14 cellular contexts compared by ENCODE assay signal in genomic region chr12:120100630-120101029, GRCh38. TPM values are rescaled to one million over a fixed set of nuclear protein-coding genes. Genes with fewer than 3 reads are reported as not detected.
A peak's percentile ranks its signal among the peaks of the same experiment; 100 is the strongest.
DNase-seq lines count a peak whose midpoint lies in the region; FAIRE-seq and TF ChIP-seq lines count a peak whose summit lies in the region.
"Had no signal": no experiment of that assay in that cellular context is flagged by ENCODE, and none has a peak within 500 bp of the region (broad histone marks: within the 10 kb centered on the region; RNA-seq: fewer than 3 reads in every experiment).

No MANE protein-coding gene starts in this region.

- no peaks in the 10 kb centered on the region for H3K27me3 ChIP-seq in endothelial cell of umbilical vein (ENCODE audit: control insufficient read depth in 2 of 2, insufficient read depth in 2 of 2, low read length in 2 of 2)

- no peak overlapping the region for H3K4me3 ChIP-seq in endothelial cell of umbilical vein (replicated peaks in 1 of 3; ENCODE audit: insufficient read depth in 1 of 3, low read depth in 1 of 3, low read length in 3 of 3)

- no peak overlapping the region for H3K27ac ChIP-seq in endothelial cell of umbilical vein (ENCODE audit: insufficient read depth, low read depth, low read length)

- no peaks in the 10 kb centered on the region for H4K20me1 ChIP-seq in endothelial cell of umbilical vein (replicated peaks; ENCODE audit: control insufficient read depth, extremely low read depth, insufficient read depth, low read length)

- H3K9ac ChIP-seq in endothelial cell of umbilical vein (replicated peaks; ENCODE audit: extremely low read depth, insufficient read depth, low read length), result no peak overlapping the region

- H3K27me3 Mint-ChIP-seq in activated T-cell treated with anti-CD3 and anti-CD28 coated beads, Interleukin-2, amount 50 U/mL, for 24 hours, result no peaks in the 10 kb centered on the region
- peaks cover 5% of the 10 kb centered on the region for H3K27me3 Mint-ChIP-seq in glutamatergic neuron (ENCODE audit: unreplicated experiment)
- H3K27me3 Mint-ChIP-seq: IgD-negative memory B cell; naive B cell; stimulated activated memory B cell treated with anti-CD40 and anti-IgM and Interleukin-4, amounts not matched to agents 10 μg/mL and 1 μg/mL and 100 μg/mL, for 72 hours had no signal

- no peak for TF ChIP-seq POLR2A in endothelial cell of umbilical vein (IDR thresholded peaks at IDR 0.05; ENCODE audit: low read depth, low read length)

- dilution Hi-C loops in endothelial cell of umbilical vein (cut with MboI; ENCODE audit: extremely low pct_ligation_motif_present, low sequenced_read_pairs), result no loop called here

- POLR2A ChIA-PET in endothelial cell of umbilical vein (lab: Charles Lee), result interaction anchor here (1.2 kb wide), 1 partner anchor 11 kb away, joined by 3 read pairs; no protein-coding TSS in a partner anchor

- FAIRE-seq in endothelial cell of umbilical vein (lab: Jason Lieb, UNC), result peak; percentile 28
- FAIRE-seq: GM12891, RCC 7860 had no signal

- no peak overlapping the region for H2AFZ ChIP-seq in endothelial cell of umbilical vein (ENCODE audit: low read depth, low read length)

- H3K4me1 ChIP-seq in endothelial cell of umbilical vein (ENCODE audit: control insufficient read depth, extremely low read depth, insufficient read depth, low read length), result no peaks in the 10 kb centered on the region

- H3K4me2 ChIP-seq in endothelial cell of umbilical vein (ENCODE audit: insufficient read depth, low read length), result no peak overlapping the region

- H3K4me1 Mint-ChIP-seq in activated T-cell treated with anti-CD3 and anti-CD28 coated beads, Interleukin-2, amount 50 U/mL, for 24 hours (ENCODE audit: low read depth), result peaks cover 31% of the 10 kb centered on the region
- H3K4me1 Mint-ChIP-seq in glutamatergic neuron (ENCODE audit: low read depth, unreplicated experiment), result peaks cover 13% of the 10 kb centered on the region

- peak overlapping the region; percentile 94 for H3K27ac Mint-ChIP-seq in activated T-cell treated with anti-CD3 and anti-CD28 coated beads, Interleukin-2, amount 50 U/mL, for 24 hours
- no peak overlapping the region for H3K27ac Mint-ChIP-seq in glutamatergic neuron (ENCODE audit: unreplicated experiment)

- intact Hi-C loops in endothelial cell of umbilical vein (cut with micrococcal nuclease), result no loop called here

- peaks cover 95% of the 10 kb centered on the region for H3K36me3 Mint-ChIP-seq in activated T-cell treated with anti-CD3 and anti-CD28 coated beads, Interleukin-2, amount 50 U/mL, for 24 hours (ENCODE audit: low read depth)
- H3K36me3 Mint-ChIP-seq in glutamatergic neuron (ENCODE audit: unreplicated experiment), result no peaks in the 10 kb centered on the region

- H3K79me2 ChIP-seq in endothelial cell of umbilical vein (ENCODE audit: control insufficient read depth, insufficient read depth, low read length), result peaks cover 59% of the 10 kb centered on the region

- CTCF ChIA-PET in endothelial cell of umbilical vein (lab: Charles Lee), result interaction anchor here (0.9 to 1.4 kb wide), 3 partner anchors 8 to 14 kb away, joined by 3 to 6 read pairs (median 4); no protein-coding TSS in a partner anchor

- H3K9me3 ChIP-seq in endothelial cell of umbilical vein (replicated peaks; ENCODE audit: control insufficient read depth, insufficient read depth, low read length), result no peaks in the 10 kb centered on the region

- no peaks in the 10 kb centered on the region for H3K9me3 Mint-ChIP-seq in activated T-cell treated with anti-CD3 and anti-CD28 coated beads, Interleukin-2, amount 50 U/mL, for 24 hours
- H3K9me3 Mint-ChIP-seq in glutamatergic neuron (ENCODE audit: unreplicated experiment), result peaks cover 3% of the 10 kb centered on the region
- H3K9me3 Mint-ChIP-seq: H9; IgD-negative memory B cell; naive B cell; stimulated activated memory B cell treated with anti-CD40 and anti-IgM and Interleukin-4, amounts not matched to agents 10 μg/mL and 1 μg/mL and 100 μg/mL, for 72 hours had no signal

- no peak for DNase-seq in activated T-cell treated with anti-CD3 and anti-CD28 coated beads, Interleukin-2, amount 50 U/mL, for 24 hours
- DNase-seq in activated T-cell treated with anti-CD3 and anti-CD28 coated beads for 4 hours, result no peak
- peak; percentile 36 for DNase-seq in endothelial cell of umbilical vein (ENCODE audit: low read depth, low spot score)
- DNase-seq in mucosa of gallbladder (ENCODE audit: low spot score), result peak; percentile 60
- DNase-seq in ureter (ENCODE audit: low spot score), result peak; percentile 74
- no peak for DNase-seq in D341Med (ENCODE audit: low spot score)
- no peak for DNase-seq in stimulated activated CD4-positive, alpha-beta T cell treated with anti-CD3 and anti-CD28 coated beads, Interleukin-2, amount 100 ng/mL, for 24 hours
- no peak for DNase-seq in glutamatergic neuron
- DNase-seq: H9, naive B cell had no signal

- H3K4me3 Mint-ChIP-seq in activated T-cell treated with anti-CD3 and anti-CD28 coated beads, Interleukin-2, amount 50 U/mL, for 24 hours, result no peak overlapping the region
- H3K4me3 Mint-ChIP-seq in glutamatergic neuron (ENCODE audit: unreplicated experiment), result no peak overlapping the region
- H3K4me3 Mint-ChIP-seq: H9 had no signal

- no TSS peak for BruUV-seq in endothelial cell of umbilical vein (replicated peaks; lab: Mats Ljungman, UMichigan)

- H3K36me3 ChIP-seq in endothelial cell of umbilical vein (ENCODE audit: control insufficient read depth in 2 of 2, extremely low read depth in 1 of 2, insufficient read depth in 2 of 2, low read length in 2 of 2), result peaks cover 5 to 46% of the 10 kb centered on the region in 2 experiments

- H3K9me1 ChIP-seq in endothelial cell of umbilical vein (replicated peaks; ENCODE audit: control insufficient read depth, extremely low read depth, insufficient read depth, low read length), result no peaks in the 10 kb centered on the region

- TF ChIP-seq CTCF in endothelial cell of umbilical vein (IDR thresholded peaks at IDR 0.05; ENCODE audit: extremely low read depth in 1 of 2, insufficient read depth in 1 of 2, low read depth in 1 of 2, low read length in 2 of 2) (no peak), glutamatergic neuron (IDR thresholded peaks at IDR 0.05; ENCODE audit: partially characterized antibody, unreplicated experiment) (no peak)

TF ChIP-seq in endothelial cell of umbilical vein, 7 proteins besides CTCF, POLR2A, EP300 and RAD21:
- TF ChIP-seq MYC (IDR thresholded peaks at IDR 0.05; ENCODE audit: low read depth, low read length), result no peak
- TF ChIP-seq FOS (IDR thresholded peaks at IDR 0.05; ENCODE audit: borderline replicate concordance, insufficient read depth, low read length), result no peak
- TF ChIP-seq GATA2 (IDR thresholded peaks at IDR 0.05; ENCODE audit: insufficient read depth, insufficient read length, low read depth, low read length), result no peak
- TF ChIP-seq JUN (IDR thresholded peaks at IDR 0.05; ENCODE audit: borderline replicate concordance, insufficient read depth, insufficient read length, low read depth), result no peak
- TF ChIP-seq POLR2AphosphoS5 (IDR thresholded peaks at IDR 0.05; ENCODE audit: insufficient read depth, low read depth, low read length), result no peak
- TF ChIP-seq MAX (IDR thresholded peaks at IDR 0.05; ENCODE audit: insufficient read depth, insufficient read length), result no peak
- TF ChIP-seq EZH2 (IDR thresholded peaks at IDR 0.05; ENCODE audit: borderline replicate concordance, low read depth, low read length, severe bottlenecking), result no peak

RNA-seq across cellular contexts. Expression of gene RAB35, which starts 15.9 kb away (rescaled TPM):
- 80.3 and 82.8 TPM in 2 replicates for total RNA-seq in endothelial cell of umbilical vein
- polyA plus RNA-seq in endothelial cell of umbilical vein, result 70.5 and 73.7 TPM in 2 replicates
- polyA plus RNA-seq in endothelial cell of umbilical vein (2011; cell fraction: cytosol; rRNA removed), result 55.9 and 58.3 TPM in 2 replicates
- polyA plus RNA-seq in endothelial cell of umbilical vein (2011; cell fraction: nucleus; rRNA removed), result 67.9 and 80.0 TPM in 2 replicates
- polyA plus RNA-seq in endothelial cell of umbilical vein (2012), result 70.3 and 85.8 TPM in 2 replicates
- polyA minus RNA-seq in endothelial cell of umbilical vein, result 109 and 135 TPM in 2 replicates
- polyA minus RNA-seq in endothelial cell of umbilical vein (2011; cell fraction: cytosol; rRNA and poly(A)+ RNA removed), result 32.7 TPM
- 16.1 and 22.9 TPM in 2 replicates for polyA minus RNA-seq in endothelial cell of umbilical vein (2011; cell fraction: nucleus; rRNA and poly(A)+ RNA removed)
- 53.1 TPM for total RNA-seq in mucosa of gallbladder
- total RNA-seq in ureter, result 47.5 TPM
- total RNA-seq in glutamatergic neuron (ENCODE audit: unreplicated experiment), result 57.2 TPM

Comparison
In these comparisons a context has a peak if more than half of its experiments do, and no peak if none do; other contexts are left out.
1. DNase-seq: peak in endothelial cell of umbilical vein (single experiment), mucosa of gallbladder (single experiment) and ureter (single experiment); none in activated T-cell treated with anti-CD3 and anti-CD28 coated beads, Interleukin-2, amount 50 U/mL, for 24 hours (single experiment), activated T-cell treated with anti-CD3 and anti-CD28 coated beads for 4 hours (single experiment), D341Med (single experiment), stimulated activated CD4-positive, alpha-beta T cell treated with anti-CD3 and anti-CD28 coated beads, Interleukin-2, amount 100 ng/mL, for 24 hours (0 of 2) and glutamatergic neuron (single experiment).